14 cellular contexts compared by ENCODE assay signal in the genomic region with DNA sequence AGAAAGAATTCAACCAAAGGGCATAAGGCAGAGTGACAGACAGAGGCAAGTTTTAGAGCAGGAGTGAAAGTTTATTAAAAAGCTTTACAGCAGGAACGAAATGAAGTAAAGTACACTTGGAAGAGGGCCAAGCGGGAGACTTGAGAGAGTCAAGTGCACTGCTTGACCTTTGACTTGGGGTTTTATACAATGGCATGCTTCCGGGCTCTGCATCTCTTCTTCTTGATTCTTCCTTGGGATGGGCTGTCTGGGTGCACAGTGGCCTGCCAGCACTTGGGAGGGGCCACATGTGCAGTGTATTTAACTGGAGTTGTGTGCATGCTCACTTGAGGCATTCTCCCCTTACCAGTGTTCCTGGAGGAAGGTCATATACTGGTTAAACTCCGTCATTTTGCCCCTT. TPM values are rescaled to one million over a fixed set of nuclear protein-coding genes. Genes with fewer than 3 reads are reported as not detected.
A peak's percentile ranks its signal among the peaks of the same experiment; 100 is the strongest.
DNase-seq lines count a peak whose midpoint lies in the region; ATAC-seq and TF ChIP-seq lines count a peak whose summit lies in the region.
"Had no signal": no experiment of that assay in that cellular context is flagged by ENCODE, and none has a peak within 500 bp of the region (broad histone marks: within the 10 kb centered on the region; RNA-seq: fewer than 3 reads in every experiment).

No MANE protein-coding gene starts in this region.

- H3K4me3 ChIP-seq in left lung (no peak overlapping the region), mucosa of rectum (ENCODE audit: low read length in 2 of 2) (no peak overlapping the region)
- H3K4me3 ChIP-seq: BLaER1, HAP-1 had no signal

- H3K9me3 ChIP-seq in left lung (no peaks in the 10 kb centered on the region), mucosa of rectum (ENCODE audit: control insufficient read depth in 2 of 2, low read length in 2 of 2) (no peaks in the 10 kb centered on the region)
- H3K9me3 ChIP-seq: BLaER1, HAP-1 had no signal

- intact Hi-C loops in left lung (cut with DNase I), result no loop called here

- H3K27ac ChIP-seq in left lung (no peak overlapping the region), mucosa of rectum (ENCODE audit: low read depth in 2 of 2, low read length in 2 of 2) (peak overlapping the region; percentile 68 to 70)
- H3K27ac ChIP-seq: BLaER1 had no signal

- no peak overlapping the region for H3K9ac ChIP-seq in mucosa of rectum (ENCODE audit: low read depth in 1 of 2, low read length in 2 of 2)
- H3K9ac ChIP-seq: BLaER1 had no signal

- H3K4me1 ChIP-seq in left lung (no peaks in the 10 kb centered on the region), mucosa of rectum (ENCODE audit: control insufficient read depth in 2 of 2, insufficient read depth in 2 of 2, low read length in 2 of 2) (peaks cover 5 to 9% of the 10 kb centered on the region in 2 donors)
- H3K4me1 ChIP-seq: BLaER1, HAP-1 had no signal

- DNase-seq in DMS53 (lab: John Stamatoyannopoulos, UW) (peak; percentile 6), DMS53 treated with DMSO at 0.1 percent for 48 hours (lab: John Stamatoyannopoulos, UW; ENCODE audit: unreplicated experiment) (no peak), HT-29 (ENCODE audit: low spot score) (peak; percentile 35), left lung (no peak), T1000 (lab: John Stamatoyannopoulos, UW) (no peak), GDM1 (lab: John Stamatoyannopoulos, UW) (no peak), SKM-1 treated with dmso at 0.1 percent for 144 hours (lab: John Stamatoyannopoulos, UW; ENCODE audit: unreplicated experiment) (no peak)
- DNase-seq: 8988T; AML-193; CD4-positive, CD25-positive, alpha-beta regulatory T cell; GOT3 had no signal

- no peak for TF ChIP-seq CTCF in left lung (IDR thresholded peaks at IDR 0.05)

- H3K27me3 ChIP-seq in left lung (no peaks in the 10 kb centered on the region), mucosa of rectum (ENCODE audit: control insufficient read depth in 2 of 2, insufficient read depth in 2 of 2, low read length in 2 of 2) (no peaks in the 10 kb centered on the region)
- H3K27me3 ChIP-seq: BLaER1 had no signal

- ATAC-seq in left lung, result peak; percentile 68

- H3K36me3 ChIP-seq in left lung (no peaks in the 10 kb centered on the region), mucosa of rectum (ENCODE audit: control insufficient read depth in 2 of 2, insufficient read depth in 2 of 2, low read length in 2 of 2) (no peaks in the 10 kb centered on the region)
- H3K36me3 ChIP-seq: BLaER1, HAP-1 had no signal

RNA-seq across cellular contexts. Expression of gene KLHL25, which starts 30.4 kb away (rescaled TPM):
- 17.9 and 23.6 TPM in 2 replicates for total RNA-seq in HT-29 (2014; rRNA removed; shearing (Covaris generic))
- total RNA-seq in left lung, result 1 to 10 TPM; 4.4 to 4.6 TPM

Comparison
In these comparisons a context has a peak if more than half of its experiments do, and no peak if none do; other contexts are left out.
1. DNase-seq: peak in DMS53 (single experiment) and HT-29 (single experiment); none in DMS53 treated with DMSO at 0.1 percent for 48 hours (single experiment), left lung (0 of 2), T1000 (single experiment), GDM1 (single experiment) and SKM-1 treated with dmso at 0.1 percent for 144 hours (single experiment).
2. H3K27ac ChIP-seq: peak in mucosa of rectum (2 of 2); none in left lung (0 of 2).